Comparison of ENCODE assay signal across 13 cellular contexts in genomic region chr3:150170843-150171513, GRCh38.
DNase-seq lines count a peak whose midpoint lies in the region; ATAC-seq and TF ChIP-seq lines count a peak whose summit lies in the region.
"Had no signal": no experiment of that assay in that cellular context is flagged by ENCODE, and none has a peak within 500 bp of the region (broad histone marks: within the 10 kb centered on the region; RNA-seq: fewer than 3 reads in every experiment).

No MANE protein-coding gene starts in this region.

- H3K4me1 ChIP-seq in heart left ventricle (peaks cover 0 to 26% (median 6%) of the 10 kb centered on the region in 12 donors), left ventricle myocardium inferior (peaks cover 27% of the 10 kb centered on the region), upper lobe of right lung (no peaks in the 10 kb centered on the region)
- H3K4me1 ChIP-seq: upper lobe of left lung had no signal

- peak in 2 of 5 donors; percentile 37 to 52 for DNase-seq in heart left ventricle
- DNase-seq in Right ventricle myocardium inferior (ENCODE audit: missing footprints), result no peak
- DNase-seq in SHP77 (lab: John Stamatoyannopoulos, UW), result peak; percentile 63 to 74
- DNase-seq in left ventricle myocardium inferior, result peak; percentile 19
- DNase-seq in upper lobe of right lung, result no peak
- DNase-seq in GM03348 (ENCODE audit: low spot score), result no peak
- DNase-seq: ACHN; activated CD8-positive, alpha-beta T cell treated with anti-CD3 and anti-CD28 coated beads for 36 hours; upper lobe of left lung had no signal

- ATAC-seq in heart left ventricle (peak in 3 of 4 donors; percentile 13 to 45 (median 16)), Right ventricle myocardium inferior (no peak), upper lobe of right lung (peak; percentile 45), GM18909 (IDR thresholded peaks at IDR 0.05; ENCODE audit: poor library complexity, unreplicated experiment) (no peak), GM19035 (IDR thresholded peaks at IDR 0.05; ENCODE audit: unreplicated experiment) (no peak)
- ATAC-seq: activated CD8-positive, alpha-beta T cell treated with anti-CD3 and anti-CD28 coated beads for 36 hours had no signal

- WGBS in heart left ventricle, 4 donors, result 57 to 75% (median 68%) methylated on average over 6 of the region's 6 CpGs

- intact Hi-C loops in heart left ventricle (cut with DNase I) (no loop called here), Right ventricle myocardium inferior (cut with DNase I) (no loop called here), left ventricle myocardium inferior (cut with micrococcal nuclease) (no loop called here), upper lobe of right lung (cut with DNase I) (no loop called here)

- H3K36me3 ChIP-seq in heart left ventricle (no peaks in the 10 kb centered on the region), left ventricle myocardium inferior (no peaks in the 10 kb centered on the region), upper lobe of right lung (no peaks in the 10 kb centered on the region)
- H3K36me3 ChIP-seq: cardiac muscle cell, upper lobe of left lung had no signal

- TF ChIP-seq CTCF in heart left ventricle (IDR thresholded peaks at IDR 0.05), result no peak
- no peak for TF ChIP-seq CTCF in left ventricle myocardium inferior (IDR thresholded peaks at IDR 0.05; ENCODE audit: borderline replicate concordance)
- no peak for TF ChIP-seq CTCF in upper lobe of right lung (IDR thresholded peaks at IDR 0.05)

- H3K27ac ChIP-seq in heart left ventricle (no peak overlapping the region), left ventricle myocardium inferior (replicated peaks) (no peak overlapping the region), upper lobe of right lung (no peak overlapping the region)
- H3K27ac ChIP-seq: cardiac muscle cell, upper lobe of left lung had no signal

- H3K4me3 ChIP-seq in heart left ventricle, result no peak overlapping the region
- H3K4me3 ChIP-seq in left ventricle myocardium inferior, result no peak overlapping the region
- no peak overlapping the region for H3K4me3 ChIP-seq in upper lobe of right lung
- H3K4me3 ChIP-seq: cardiac muscle cell, lung, upper lobe of left lung had no signal

- no peak for TF ChIP-seq POLR2A in heart left ventricle (IDR thresholded peaks at IDR 0.05)

- H3K27me3 ChIP-seq in heart left ventricle, result no peaks in the 10 kb centered on the region
- H3K27me3 ChIP-seq in left ventricle myocardium inferior (ENCODE audit: low read depth), result no peaks in the 10 kb centered on the region
- no peaks in the 10 kb centered on the region for H3K27me3 ChIP-seq in upper lobe of right lung
- H3K27me3 ChIP-seq: cardiac muscle cell, upper lobe of left lung had no signal

- H3K9me3 ChIP-seq in heart left ventricle, result no peaks in the 10 kb centered on the region
- no peaks in the 10 kb centered on the region for H3K9me3 ChIP-seq in left ventricle myocardium inferior (replicated peaks)
- H3K9me3 ChIP-seq in upper lobe of right lung, result no peaks in the 10 kb centered on the region
- H3K9me3 ChIP-seq: upper lobe of left lung had no signal

Comparison
In these comparisons a context has a peak if more than half of its experiments do, and no peak if none do; other contexts are left out.
1. ATAC-seq: peak in heart left ventricle (3 of 4) and upper lobe of right lung (single experiment); none in Right ventricle myocardium inferior (single experiment), GM18909 (single experiment) and GM19035 (single experiment).
2. DNase-seq: peak in SHP77 (2 of 2) and left ventricle myocardium inferior (single experiment); none in Right ventricle myocardium inferior (single experiment), upper lobe of right lung (single experiment) and GM03348 (single experiment).